In the genomic region with DNA sequence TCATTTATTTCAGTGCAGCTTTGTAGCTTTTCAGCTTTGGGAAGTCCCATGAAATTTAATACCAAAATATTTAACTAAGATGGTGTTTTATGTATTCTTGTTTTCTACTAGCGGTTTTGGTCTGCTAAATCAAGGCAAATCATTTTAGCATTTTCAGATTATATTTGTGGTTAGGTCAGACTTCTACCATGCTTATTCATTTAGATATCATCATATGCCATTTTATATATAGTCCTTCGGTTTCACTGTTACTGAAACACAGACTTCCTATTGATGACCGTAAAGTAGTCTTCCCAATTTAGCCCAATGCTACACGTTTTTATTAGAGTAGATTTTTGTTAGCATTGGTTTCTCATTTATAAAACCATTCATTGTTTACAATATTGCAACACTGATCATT, we compare ENCODE assay signal across 38 cellular contexts. TPM values are rescaled to one million over a fixed set of nuclear protein-coding genes. Genes with fewer than 3 reads are reported as not detected.
"Had no signal": no experiment of that assay in that cellular context is flagged by ENCODE, and none has a peak within 500 bp of the region (broad histone marks: within the 10 kb centered on the region; RNA-seq: fewer than 3 reads in every experiment).

No MANE protein-coding gene starts in this region.

- ATAC-seq: activated CD8-positive, alpha-beta T cell treated with anti-CD3 and anti-CD28 coated beads for 36 hours; activated naive CD4-positive, alpha-beta T cell treated with anti-CD3 and anti-CD28 coated beads, Interleukin-2, amount 50 U/mL, for 72 hours; activated T-cell treated with anti-CD3 and anti-CD28 coated beads, Interleukin-2, amount 50 U/mL, for 4 hours; activated T-cell treated with anti-CD3 and anti-CD28 coated beads, Interleukin-2, amount 50 U/mL, for 72 hours; activated T-helper 17 cell treated with anti-CD3 and anti-CD28 coated beads, Interleukin-2, amount 50 U/mL, for 72 hours; body of pancreas had no signal

- H3K27ac ChIP-seq: adrenal gland, body of pancreas, brain microvascular endothelial cell, breast epithelium, VCaP had no signal

- H3K36me3 Mint-ChIP-seq: activated CD4-positive, alpha-beta memory T cell treated with anti-CD3 and anti-CD28 coated beads for 36 hours; activated naive CD4-positive, alpha-beta T cell treated with anti-CD3 and anti-CD28 coated beads, Interleukin-2, amount 50 U/mL, for 72 hours; activated naive CD8-positive, alpha-beta T cell treated with anti-CD3 and anti-CD28 coated beads for 36 hours had no signal

- H3K27me3 ChIP-seq: adrenal gland, body of pancreas, brain microvascular endothelial cell, breast epithelium had no signal

- DNase-seq: activated B cell treated with CpG ODN at 0.5 μM for 24 hours; activated CD4-positive, alpha-beta memory T cell treated with anti-CD3 and anti-CD28 coated beads for 36 hours; activated CD4-positive, alpha-beta T cell treated with anti-CD3 and anti-CD28 coated beads for 4 hours; activated CD4-positive, alpha-beta T cell treated with anti-CD3 and anti-CD28 coated beads, Interleukin-2, amount 10 ng/mL, durations not matched to agents 24 days and 14 days; activated CD4-positive, alpha-beta T cell treated with anti-CD3 and anti-CD28 coated beads, Interleukin-2, amount 50 U/mL, for 1 hour; activated CD4-positive, alpha-beta T cell treated with anti-CD3 and anti-CD28 coated beads, Interleukin-2, amount 50 U/mL, for 4 hours; activated CD4-positive, CD25-positive, alpha-beta regulatory T cell treated with anti-CD3 and anti-CD28 coated beads, Interleukin-2, amount 50 U/mL, for 72 hours; activated CD8-positive, alpha-beta memory T cell treated with anti-CD3 and anti-CD28 coated beads, Interleukin-2, amount 50 U/mL, for 4 hours; activated CD8-positive, alpha-beta T cell treated with anti-CD3 and anti-CD28 coated beads for 36 hours; activated effector memory CD4-positive, alpha-beta T cell treated with anti-CD3 and anti-CD28 coated beads, Interleukin-2, amount 50 U/mL, for 16 hours; activated gamma-delta T cell treated with Interleukin-2 at 50 U/mL for 16 hours; activated naive CD4-positive, alpha-beta T cell; activated naive CD4-positive, alpha-beta T cell treated with anti-CD3 and anti-CD28 coated beads for 36 hours; activated naive CD4-positive, alpha-beta T cell treated with anti-CD3 and anti-CD28 coated beads, Interleukin-2, amount 50 U/mL, for 16 hours; activated naive CD8-positive, alpha-beta T cell treated with anti-CD3 and anti-CD28 coated beads for 36 hours; activated T-cell treated with anti-CD3 and anti-CD28 coated beads for 4 hours; activated T-cell treated with anti-CD3 and anti-CD28 coated beads, Interleukin-2, amount 50 U/mL, for 1 hour; activated T-cell treated with anti-CD3 and anti-CD28 coated beads, Interleukin-2, amount 50 U/mL, for 4 hours; activated T-cell treated with anti-CD3 and anti-CD28 coated beads, Interleukin-2, amount 50 U/mL, for 72 hours; adrenal gland; amniotic stem cell; aorta; body of pancreas; brain microvascular endothelial cell; central memory CD4-positive, alpha-beta T cell; T-helper 1 cell; T-helper 2 cell; T-helper 9 cell had no signal

- H3K27me3 Mint-ChIP-seq: activated B cell treated with CpG ODN at 0.5 μM for 24 hours; activated CD4-positive, alpha-beta memory T cell treated with anti-CD3 and anti-CD28 coated beads for 36 hours; activated CD8-positive, alpha-beta T cell treated with anti-CD3 and anti-CD28 coated beads for 36 hours; activated naive CD8-positive, alpha-beta T cell treated with anti-CD3 and anti-CD28 coated beads for 36 hours; activated T-helper 17 cell treated with anti-CD3 and anti-CD28 coated beads, Interleukin-2, amount 50 U/mL, for 72 hours had no signal

- H3K9me3 Mint-ChIP-seq: activated B cell treated with CpG ODN at 0.5 μM for 24 hours; activated CD4-positive, alpha-beta memory T cell treated with anti-CD3 and anti-CD28 coated beads for 36 hours; activated CD8-positive, alpha-beta T cell treated with anti-CD3 and anti-CD28 coated beads for 36 hours; activated naive CD4-positive, alpha-beta T cell treated with anti-CD3 and anti-CD28 coated beads for 36 hours; activated naive CD4-positive, alpha-beta T cell treated with anti-CD3 and anti-CD28 coated beads, Interleukin-2, amount 50 U/mL, for 72 hours; activated naive CD8-positive, alpha-beta T cell treated with anti-CD3 and anti-CD28 coated beads for 36 hours; activated T-cell treated with anti-CD3 and anti-CD28 coated beads, Interleukin-2, amount 50 U/mL, for 4 hours; activated T-cell treated with anti-CD3 and anti-CD28 coated beads, Interleukin-2, amount 50 U/mL, for 72 hours; activated T-helper 1 cell treated with anti-CD3 and anti-CD28 coated beads, Interleukin-12 subunit alpha, Interleukin-12 subunit beta, Interleukin-2, Interleukin-4 antibody, amounts not matched to agents 30 ng/mL and 10 ng/mL and 1 ng/mL, durations not matched to agents 14 hours and 24 hours and 36 hours; activated T-helper 17 cell treated with anti-CD3 and anti-CD28 coated beads, Interleukin-2, amount 50 U/mL, for 72 hours; T-helper 2 cell treated with Interferon-gamma antibody and Interleukin-4, amounts not matched to agents 5 μg/mL and 100 μg/mL, for 36 hours had no signal

- H3K36me3 ChIP-seq: adrenal gland, brain microvascular endothelial cell, breast epithelium had no signal

- H3K4me3 ChIP-seq: adrenal gland, body of pancreas, breast epithelium had no signal

- FAIRE-seq: astrocyte, TTC549 had no signal

- H3K9me3 ChIP-seq: adrenal gland, body of pancreas, breast epithelium had no signal

- H3K4me1 ChIP-seq: adrenal gland, breast epithelium had no signal

- H3K4me3 Mint-ChIP-seq: activated B cell treated with CpG ODN at 0.5 μM for 24 hours; activated CD4-positive, alpha-beta memory T cell treated with anti-CD3 and anti-CD28 coated beads for 36 hours; activated CD4-positive, alpha-beta T cell treated with anti-CD3 and anti-CD28 coated beads, Interleukin-2, amount 10 ng/mL, durations not matched to agents 24 days and 14 days; activated CD8-positive, alpha-beta T cell treated with anti-CD3 and anti-CD28 coated beads for 36 hours; activated naive CD4-positive, alpha-beta T cell treated with anti-CD3 and anti-CD28 coated beads for 36 hours; activated naive CD8-positive, alpha-beta T cell treated with anti-CD3 and anti-CD28 coated beads for 36 hours; activated T-cell treated with anti-CD3 and anti-CD28 coated beads, Interleukin-2, amount 50 U/mL, for 4 hours; activated T-cell treated with anti-CD3 and anti-CD28 coated beads, Interleukin-2, amount 50 U/mL, for 72 hours; activated T-helper 1 cell treated with anti-CD3 and anti-CD28 coated beads, Interleukin-12 subunit alpha, Interleukin-12 subunit beta, Interleukin-2, Interleukin-4 antibody, amounts not matched to agents 30 ng/mL and 10 ng/mL and 1 ng/mL, durations not matched to agents 14 hours and 24 hours and 36 hours; activated T-helper 17 cell treated with anti-CD3 and anti-CD28 coated beads, Interleukin-2, amount 50 U/mL, for 72 hours; T-helper 1 cell treated with Interleukin-12 subunit alpha and Interleukin-12 subunit beta and Interleukin-4 antibody, amounts not matched to agents 30 μg/mL and 1 μg/mL, for 36 hours; T-helper 2 cell treated with Interferon-gamma antibody and Interleukin-4, amounts not matched to agents 5 μg/mL and 100 μg/mL, for 36 hours had no signal

- H3K27ac Mint-ChIP-seq: activated B cell treated with CpG ODN at 0.5 μM for 24 hours; activated CD4-positive, alpha-beta memory T cell treated with anti-CD3 and anti-CD28 coated beads for 36 hours; activated CD4-positive, alpha-beta T cell treated with anti-CD3 and anti-CD28 coated beads, Interleukin-2, amount 10 ng/mL, durations not matched to agents 24 days and 14 days; activated CD8-positive, alpha-beta T cell treated with anti-CD3 and anti-CD28 coated beads for 36 hours; activated naive CD4-positive, alpha-beta T cell treated with anti-CD3 and anti-CD28 coated beads for 36 hours; activated naive CD4-positive, alpha-beta T cell treated with anti-CD3 and anti-CD28 coated beads, Interleukin-2, amount 50 U/mL, for 72 hours; activated naive CD8-positive, alpha-beta T cell treated with anti-CD3 and anti-CD28 coated beads for 36 hours; activated T-cell treated with anti-CD3 and anti-CD28 coated beads, Interleukin-2, amount 50 U/mL, for 72 hours; activated T-helper 1 cell treated with anti-CD3 and anti-CD28 coated beads, Interleukin-12 subunit alpha, Interleukin-12 subunit beta, Interleukin-2, Interleukin-4 antibody, amounts not matched to agents 30 ng/mL and 10 ng/mL and 1 ng/mL, durations not matched to agents 14 hours and 24 hours and 36 hours; activated T-helper 17 cell treated with anti-CD3 and anti-CD28 coated beads, Interleukin-2, amount 50 U/mL, for 72 hours; T-helper 1 cell treated with Interleukin-12 subunit alpha and Interleukin-12 subunit beta and Interleukin-4 antibody, amounts not matched to agents 30 μg/mL and 1 μg/mL, for 36 hours; T-helper 2 cell treated with Interferon-gamma antibody and Interleukin-4, amounts not matched to agents 5 μg/mL and 100 μg/mL, for 36 hours had no signal

RNA-seq across cellular contexts. Expression of gene DYNLRB2, which starts 5.5 kb away (rescaled TPM):
- total RNA-seq: activated CD4-positive, alpha-beta memory T cell treated with anti-CD3 and anti-CD28 coated beads for 36 hours; activated CD4-positive, alpha-beta T cell treated with anti-CD3 and anti-CD28 coated beads, Interleukin-2, amount 10 ng/mL, durations not matched to agents 24 days and 14 days; activated CD8-positive, alpha-beta T cell treated with anti-CD3 and anti-CD28 coated beads for 36 hours; activated naive CD4-positive, alpha-beta T cell treated with anti-CD3 and anti-CD28 coated beads for 36 hours; activated naive CD4-positive, alpha-beta T cell treated with anti-CD3 and anti-CD28 coated beads, Interleukin-2, amount 50 U/mL, for 72 hours; activated T-cell treated with anti-CD3 and anti-CD28 coated beads, Interleukin-2, amount 50 U/mL, for 4 hours; activated T-helper 1 cell treated with anti-CD3 and anti-CD28 coated beads, Interleukin-12 subunit alpha, Interleukin-12 subunit beta, Interleukin-2, Interleukin-4 antibody, amounts not matched to agents 30 ng/mL and 10 ng/mL and 1 ng/mL, durations not matched to agents 14 hours and 24 hours and 36 hours; activated T-helper 17 cell treated with anti-CD3 and anti-CD28 coated beads, Interleukin-2, amount 50 U/mL, for 72 hours; aorta; astrocyte; body of pancreas; cardiac septum had no signal
